16 cellular contexts compared by ENCODE assay signal in the genomic region with DNA sequence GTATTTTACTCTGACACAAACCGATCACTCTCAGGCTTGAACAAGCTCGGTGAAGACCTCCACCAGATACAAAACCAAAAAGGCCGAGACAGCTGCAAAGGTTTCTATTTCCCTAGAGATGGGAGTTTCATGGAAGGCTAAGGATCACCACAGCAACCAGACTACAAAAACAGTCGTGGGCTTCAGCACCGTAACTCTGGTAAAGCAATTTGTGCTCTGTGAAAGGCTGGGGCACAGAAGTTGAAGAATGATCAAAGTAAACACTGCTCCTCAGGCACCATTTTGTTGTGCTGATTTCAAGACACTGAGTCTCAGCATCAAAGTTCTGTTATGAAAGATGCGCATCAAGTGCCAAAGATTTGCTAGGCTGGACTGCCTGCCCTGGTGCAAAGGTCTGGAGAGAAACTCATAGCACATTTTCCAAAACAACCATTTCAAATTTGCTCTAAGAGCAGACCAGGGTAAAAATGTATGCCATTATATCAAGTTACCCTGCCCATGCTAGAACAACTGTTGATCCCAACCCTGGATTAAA.
A peak's percentile ranks its signal among the peaks of the same experiment; 100 is the strongest.
DNase-seq lines count a peak whose midpoint lies in the region; ATAC-seq and TF ChIP-seq lines count a peak whose summit lies in the region.
"Had no signal": no experiment of that assay in that cellular context is flagged by ENCODE, and none has a peak within 500 bp of the region (broad histone marks: within the 10 kb centered on the region; RNA-seq: fewer than 3 reads in every experiment).

No MANE protein-coding gene starts in this region.

- H3K9ac ChIP-seq in GM23248: no peak overlapping the region

- H3K79me2 ChIP-seq in GM23248 (ENCODE audit: insufficient read depth): peaks cover 8% of the 10 kb centered on the region

- H3K9me3 ChIP-seq in GM23248 (ENCODE audit: low read depth): no peaks in the 10 kb centered on the region
- H3K9me3 ChIP-seq: pancreas had no signal

- DNase-seq in GM23248: no peak
- DNase-seq in astrocyte of the spinal cord (ENCODE audit: low read depth, low spot score): peak; percentile 44
- DNase-seq in left lobe of liver (ENCODE audit: low spot score): peak; percentile 77
- no peak for DNase-seq in sciatic nerve (ENCODE audit: low spot score)
- no peak for DNase-seq in substantia nigra (lab: John Stamatoyannopoulos, UW)
- DNase-seq in putamen (ENCODE audit: low spot score): no peak
- DNase-seq in NCI-H2196 treated with DMSO at 0.1 percent for 48 hours (lab: John Stamatoyannopoulos, UW; ENCODE audit: unreplicated experiment): no peak
- DNase-seq in islet precursor cell: no peak
- DNase-seq: activated naive CD4-positive, alpha-beta T cell treated with anti-CD3 and anti-CD28 coated beads, Interleukin-2, amount 10 ng/mL, durations not matched to agents 7 days and 5 days; foreskin keratinocyte; NCI-H2029 treated with DMSO at 0.1 percent for 48 hours; NCI-H748 treated with DMSO at 0.1 percent for 48 hours; pancreas; stimulated activated CD4-positive, alpha-beta T cell treated with anti-CD3 and anti-CD28 coated beads, Interleukin-12 subunit alpha, Interleukin-12 subunit beta, amount 100 ng/mL, for 4 hours had no signal

- no peaks in the 10 kb centered on the region for H3K27me3 ChIP-seq in GM23248 (replicated peaks; ENCODE audit: insufficient read depth)
- H3K27me3 ChIP-seq: cardiac muscle cell, foreskin keratinocyte, pancreas had no signal

- no peaks in the 10 kb centered on the region for H3K9me2 ChIP-seq in GM23248 (ENCODE audit: insufficient read depth)

- H3K4me3 ChIP-seq in GM23248 (no peak overlapping the region), astrocyte of the spinal cord (ENCODE audit: low read depth, low read length) (no peak overlapping the region)
- H3K4me3 ChIP-seq: cardiac muscle cell, pancreas had no signal

- H3K4me1 ChIP-seq in GM23248 (ENCODE audit: insufficient read depth): peaks cover 30% of the 10 kb centered on the region
- H3K4me1 ChIP-seq: foreskin keratinocyte had no signal

- H4K20me1 ChIP-seq in GM23248 (ENCODE audit: insufficient read depth): no peaks in the 10 kb centered on the region

- in situ Hi-C loops in GM23248 (cut with MboI): no loop called here
- in situ Hi-C loops in astrocyte of the spinal cord (cut with HindIII; ENCODE audit: low sequenced_read_pairs): no loop called here

- no peak overlapping the region for H3K4me2 ChIP-seq in GM23248 (ENCODE audit: unreplicated experiment)

- no peaks in the 10 kb centered on the region for H3K36me3 ChIP-seq in GM23248 (ENCODE audit: low read depth)
- H3K36me3 ChIP-seq: cardiac muscle cell, pancreas had no signal

- ATAC-seq in left lobe of liver (peak; percentile 79), sciatic nerve (peak; percentile 72)
- ATAC-seq: HCT116, pancreas had no signal

- WGBS in GM23248 (ENCODE audit: low coverage in 1 of 2, low lambda C conversion rate in 2 of 2, missing lambda C conversion rate in 2 of 2), 2 experiments: 66 to 72% methylated on average over 6 of the region's 6 CpGs

- intact Hi-C loops in sciatic nerve (cut with DNase I): no loop called here

- H3K27ac ChIP-seq in GM23248 (peak overlapping the region; percentile 6; the same call in 1 of the 2 replicates), substantia nigra (ENCODE audit: low read depth, low read length, poor library complexity, severe bottlenecking) (no peak overlapping the region)
- H3K27ac ChIP-seq: cardiac muscle cell, foreskin keratinocyte, pancreas had no signal

- peaks cover 37% of the 10 kb centered on the region for H3F3A ChIP-seq in GM23248 (ENCODE audit: insufficient read depth)

- H2AFZ ChIP-seq in GM23248: no peak overlapping the region

- TF ChIP-seq CTCF in astrocyte of the spinal cord (IDR thresholded peaks at IDR 0.05; ENCODE audit: low read depth, low read length): no peak

Comparison
In these comparisons a context has a peak if more than half of its experiments do, and no peak if none do; other contexts are left out.
1. DNase-seq: peak in astrocyte of the spinal cord (single experiment) and left lobe of liver (single experiment); none in GM23248 (single experiment), sciatic nerve (single experiment), substantia nigra (0 of 49), putamen (single experiment), NCI-H2196 treated with DMSO at 0.1 percent for 48 hours (single experiment) and islet precursor cell (single experiment).